ENCODE assay signal across 20 cellular contexts in the genomic region with DNA sequence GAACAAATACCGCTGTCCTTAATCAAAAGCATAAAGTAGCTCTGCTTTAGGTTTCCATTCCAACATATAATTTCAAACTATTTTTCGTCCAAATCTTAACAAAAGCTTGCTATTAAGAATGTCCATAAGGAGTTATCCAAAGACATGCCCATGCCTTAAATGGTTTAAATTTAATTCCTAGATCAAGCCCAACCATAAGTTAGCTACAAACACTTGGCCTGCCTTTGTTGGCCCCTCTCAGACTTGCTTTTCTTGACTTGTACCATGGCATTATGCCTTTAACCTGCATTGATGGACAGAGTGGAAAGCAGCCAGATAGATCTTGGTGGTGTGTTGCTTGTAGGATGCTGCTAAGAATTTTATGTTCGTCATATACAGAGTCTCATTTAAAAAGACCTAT.
"Had no signal": no experiment of that assay in that cellular context is flagged by ENCODE, and none has a peak within 500 bp of the region (broad histone marks: within the 10 kb centered on the region; RNA-seq: fewer than 3 reads in every experiment).

No MANE protein-coding gene starts in this region.

- H3K27me3 ChIP-seq: SJSA1 had no signal

- H3K4me3 ChIP-seq: SJSA1, SK-N-MC had no signal

- H3K9me3 ChIP-seq: SJSA1 had no signal

- H3K27ac ChIP-seq: SJSA1, SK-N-MC had no signal

- H3K4me1 ChIP-seq: SJSA1 had no signal

- H3K36me3 ChIP-seq: SJSA1 had no signal

- DNase-seq: KBM-7, MV-4-11, NCI-H1048, NCI-H1105, NCI-H1417, NCI-H1436 treated with DMSO at 0.1 percent for 48 hours, NCI-H1694, NCI-H187 treated with DMSO at 0.1 percent for 48 hours, NCI-H2029 treated with DMSO at 0.1 percent for 48 hours, NCI-H2107, NCI-H345, NCI-H446 treated with DMSO at 0.1 percent for 48 hours, NCI-H510A treated with DMSO at 0.1 percent for 48 hours, NCI-H526, Right ventricle myocardium superior, RPMI8226, SIG-M5, T-helper 2 cell had no signal
